ENCODE assay signal across 15 cellular contexts in the genomic region with DNA sequence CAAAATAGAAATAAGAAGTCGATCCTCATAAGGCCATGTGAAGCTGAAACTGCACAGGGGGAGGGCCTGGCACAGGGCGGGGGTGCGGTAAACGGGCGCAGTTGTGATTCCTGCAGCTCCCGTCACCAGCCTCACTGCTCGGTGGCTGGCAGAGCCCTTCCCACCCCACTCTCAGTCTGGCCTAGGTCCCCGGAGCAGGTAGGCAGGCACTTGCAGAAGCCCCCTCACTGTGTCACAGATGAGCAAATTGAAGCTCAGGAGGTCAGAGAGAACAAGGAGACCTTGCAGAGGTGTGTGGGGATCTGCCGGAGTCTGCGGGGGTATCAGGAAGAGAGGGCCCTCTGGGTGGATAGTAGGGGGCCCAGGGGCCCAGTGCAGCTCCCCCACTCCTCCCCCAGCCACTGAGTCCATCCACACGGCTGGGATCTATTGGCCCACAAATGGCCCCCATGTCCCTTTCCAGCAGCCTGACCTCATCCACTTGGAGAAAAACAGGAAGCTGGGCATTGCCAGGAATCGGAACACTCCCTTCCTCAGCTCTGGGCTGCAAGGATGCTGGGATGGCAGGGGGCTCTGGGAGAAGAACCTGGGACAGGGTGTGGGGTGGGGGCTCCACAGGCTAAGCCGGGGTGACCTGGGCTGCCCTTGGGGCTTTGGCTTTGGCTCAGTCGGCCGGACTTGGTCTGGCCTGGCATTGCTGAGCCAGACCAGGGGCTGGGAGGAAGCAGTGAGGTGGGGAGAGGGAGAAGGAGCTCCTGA. TPM values are rescaled to one million over a fixed set of nuclear protein-coding genes. Genes with fewer than 3 reads are reported as not detected.
DNase-seq lines count a peak whose midpoint lies in the region; ATAC-seq and TF ChIP-seq lines count a peak whose summit lies in the region.
"Had no signal": no experiment of that assay in that cellular context is flagged by ENCODE, and none has a peak within 500 bp of the region (broad histone marks: within the 10 kb centered on the region; RNA-seq: fewer than 3 reads in every experiment).

No MANE protein-coding gene starts in this region.

- H3K9ac ChIP-seq in GM23248: no peak overlapping the region

- H2AFZ ChIP-seq in GM23248: peak overlapping the region; percentile 36; the same call in 1 of the 2 replicates

- DNase-seq in GM23248 (no peak), dermis blood vessel endothelial cell (peak; percentile 87), left ventricle myocardium superior (peak; percentile 55), sigmoid colon (peak; percentile 64), NCI-H2196 (lab: John Stamatoyannopoulos, UW; ENCODE audit: unreplicated experiment) (no peak), HUDEP-2 (lab: John Stamatoyannopoulos, UW; ENCODE audit: unreplicated experiment in 76 of 76) (no peak), NCI-H526 (lab: John Stamatoyannopoulos, UW) (no peak)
- DNase-seq: Calu3, glutamatergic neuron, HCEC 1CT, kidney glomerular epithelial cell, NCI-H1930, T-helper 9 cell had no signal

- H3K4me3 ChIP-seq in GM23248 (no peak overlapping the region), sigmoid colon (no peak overlapping the region)

- H3K36me3 ChIP-seq in GM23248 (ENCODE audit: low read depth) (no peaks in the 10 kb centered on the region), sigmoid colon (no peaks in the 10 kb centered on the region)

- H3F3A ChIP-seq in GM23248 (ENCODE audit: insufficient read depth): peaks cover 27% of the 10 kb centered on the region

- in situ Hi-C loops in GM23248 (cut with MboI): no loop called here

- H3K9me2 ChIP-seq in GM23248 (ENCODE audit: insufficient read depth): no peaks in the 10 kb centered on the region

- no peaks in the 10 kb centered on the region for H3K79me2 ChIP-seq in GM23248 (ENCODE audit: insufficient read depth)

- no peak for TF ChIP-seq POLR2A in sigmoid colon (IDR thresholded peaks at IDR 0.05)

- TF ChIP-seq EP300 in sigmoid colon (IDR thresholded peaks at IDR 0.05): no peak

- intact Hi-C loops in left ventricle myocardium superior (cut with micrococcal nuclease) (no loop called here), sigmoid colon (cut with DNase I) (no loop called here)

- TF ChIP-seq CTCF in sigmoid colon (IDR thresholded peaks at IDR 0.05): no peak

- ATAC-seq in left ventricle myocardium superior (peak; percentile 67), GM18511 (IDR thresholded peaks at IDR 0.05; ENCODE audit: unreplicated experiment) (no peak)

- no peak overlapping the region for H3K27ac ChIP-seq in GM23248
- H3K27ac ChIP-seq in sigmoid colon: peak overlapping the region in 3 of 4 donors; percentile 19 to 54 (median 25)
- H3K27ac ChIP-seq: RWPE1 had no signal

- no peaks in the 10 kb centered on the region for H4K20me1 ChIP-seq in GM23248 (ENCODE audit: insufficient read depth)

- WGBS in GM23248 (ENCODE audit: low coverage in 1 of 2, low lambda C conversion rate in 2 of 2, missing lambda C conversion rate in 2 of 2), 2 experiments: 86 to 87% methylated on average over 15 of the region's 15 CpGs
- 89% methylated on average over 15 of the region's 15 CpGs for WGBS in sigmoid colon, 2 donors

- H3K27me3 ChIP-seq in GM23248 (replicated peaks; ENCODE audit: insufficient read depth) (no peaks in the 10 kb centered on the region), sigmoid colon (no peaks in the 10 kb centered on the region)

- no peaks in the 10 kb centered on the region for H3K9me3 ChIP-seq in GM23248 (ENCODE audit: low read depth)
- no peaks in the 10 kb centered on the region for H3K9me3 ChIP-seq in sigmoid colon

- H3K4me1 ChIP-seq in GM23248 (ENCODE audit: insufficient read depth): peaks cover 27% of the 10 kb centered on the region
- peaks cover 0 to 9% (median 0%) of the 10 kb centered on the region in 4 donors for H3K4me1 ChIP-seq in sigmoid colon

- no peak overlapping the region for H3K4me2 ChIP-seq in GM23248 (ENCODE audit: unreplicated experiment)

RNA-seq across cellular contexts. Expression of gene MAP3K14, which starts 21.4 kb away (rescaled TPM):
- 3.0 and 4.2 TPM in 2 replicates for total RNA-seq in GM23248 (2014; rRNA removed; shearing (Covaris generic))
- polyA plus RNA-seq in GM23248 (2016; fragmentation: Nextera tagmentation; extraction: Ambion mirVana) (2.7 and 3.4 TPM in 2 replicates), sigmoid colon (10 to 100 TPM in 1 of 3 donors, 1 to 10 TPM in 2; 7.2 to 20.8 (median 9.0) TPM)
- total RNA-seq in dermis blood vessel endothelial cell (3.2 and 4.1 TPM in 2 replicates), left ventricle myocardium superior (16.6 TPM), sigmoid colon (10 to 100 TPM in 3 of 4 donors, 1 to 10 TPM in 1; 9.2 to 28.5 (median 14.1) TPM)

Comparison
In these comparisons a context has a peak if more than half of its experiments do, and no peak if none do; other contexts are left out.
1. DNase-seq: peak in dermis blood vessel endothelial cell (single experiment), left ventricle myocardium superior (single experiment) and sigmoid colon (single experiment); none in GM23248 (single experiment), NCI-H2196 (single experiment), HUDEP-2 (0 of 76) and NCI-H526 (0 of 2).